In genomic region chr22:43222987-43223386, GRCh38 we compare ENCODE assay signal across 6 cellular contexts.
"Had no signal": no experiment of that assay in that cellular context is flagged by ENCODE, and none has a peak within 500 bp of the region (broad histone marks: within the 10 kb centered on the region; RNA-seq: fewer than 3 reads in every experiment).

No MANE protein-coding gene starts in this region.

- H3K4me3 ChIP-seq: GM23338, K562 had no signal

- ATAC-seq: GM23338 had no signal

- H2AFZ ChIP-seq: GM23338 had no signal

- H3K27ac ChIP-seq: HL-60 had no signal

- DNase-seq: H9, HCEC 1CT, KG1 had no signal

- H3K4me2 ChIP-seq: GM23338 had no signal
